1 cellular context compared by ENCODE assay signal in the genomic region with DNA sequence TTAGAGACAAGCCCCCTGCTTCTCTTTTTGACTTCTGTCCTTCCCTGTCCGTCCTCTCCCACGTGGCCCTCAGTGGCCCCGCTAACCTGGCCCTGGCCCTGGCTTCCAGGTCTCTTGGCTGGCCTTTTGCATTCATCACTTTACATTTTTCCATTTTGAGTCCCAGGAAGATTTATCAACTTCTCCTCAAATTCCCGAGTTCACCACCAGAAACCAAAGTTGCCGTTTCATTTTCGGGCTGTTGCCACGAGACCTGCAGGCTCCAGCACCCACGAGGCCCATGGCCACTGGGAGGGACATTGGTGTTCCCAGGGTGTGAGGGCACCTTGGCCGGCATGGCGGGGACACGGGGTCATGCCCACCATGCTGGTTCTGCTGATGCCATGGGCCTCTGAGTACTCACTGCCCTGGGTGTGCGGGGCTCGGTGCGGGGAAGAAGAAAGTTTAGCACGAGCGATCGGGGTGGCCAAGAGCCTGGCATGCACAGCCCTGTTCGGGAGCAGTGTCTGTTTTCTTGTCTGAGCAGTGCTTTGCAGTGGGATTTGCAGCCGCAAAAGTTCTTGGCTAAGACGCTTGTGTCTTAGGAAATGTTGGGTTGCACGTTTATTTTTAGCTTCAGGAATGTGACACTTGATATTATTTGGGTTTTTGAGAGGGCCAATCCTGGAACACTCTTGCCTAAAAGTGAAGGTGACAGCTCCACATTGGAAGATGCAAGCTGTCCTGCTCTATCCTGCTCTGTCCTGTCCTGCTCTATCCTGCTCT.
TF ChIP-seq lines count a peak whose summit lies in the region.

No MANE protein-coding gene starts in this region.

TF ChIP-seq in IMR-90, 13 proteins besides CTCF, POLR2A, EP300 and RAD21:
- TF ChIP-seq RCOR1 (IDR thresholded peaks at IDR 0.05; ENCODE audit: insufficient replicate concordance, low read length) (no peak), BHLHE40 (IDR thresholded peaks at IDR 0.05; ENCODE audit: low read depth, low read length) (peak; percentile 61; the same call in 1 of the 2 replicates), CEBPB (IDR thresholded peaks at IDR 0.05; ENCODE audit: low read depth, low read length) (0 out of 2 replicates have a peak, but pooled peaks have one; percentile 14)
TF ChIP-seq in IMR-90: peak in this region for 2.
